ENCODE assay signal across 22 cellular contexts in genomic region chr5:146851133-146851532, GRCh38. TPM values are rescaled to one million over a fixed set of nuclear protein-coding genes. Genes with fewer than 3 reads are reported as not detected.
DNase-seq lines count a peak whose midpoint lies in the region; ATAC-seq, FAIRE-seq and TF ChIP-seq lines count a peak whose summit lies in the region.
"Had no signal": no experiment of that assay in that cellular context is flagged by ENCODE, and none has a peak within 500 bp of the region (broad histone marks: within the 10 kb centered on the region; RNA-seq: fewer than 3 reads in every experiment).

No MANE protein-coding gene starts in this region.

- in situ Hi-C loops in HepG2 (cut with HindIII; ENCODE audit: extremely low pct_ligation_motif_present, low pct_unique_long_range_greater_than_20kb), result no loop called here

- TF ChIP-seq RAD21 in HepG2 (CRISPR knock-in tag; IDR thresholded peaks at IDR 0.05), result no peak

- H3K4me1 ChIP-seq in HepG2 (ENCODE audit: insufficient read depth, low read length), result peaks cover 19% of the 10 kb centered on the region
- H3K4me1 ChIP-seq: BLaER1 had no signal

- ATAC-seq in HepG2, result no peak
- ATAC-seq: CD8-positive, alpha-beta T cell; GM23338 had no signal

- no peaks in the 10 kb centered on the region for H3K79me2 ChIP-seq in HepG2 (ENCODE audit: insufficient read depth, low read length)

- TF ChIP-seq EP300 in HepG2 (IDR thresholded peaks at IDR 0.05; ENCODE audit: low read depth in 2 of 2, low read length in 2 of 2) (no peak), HepG2 (CRISPR knock-in tag; IDR thresholded peaks at IDR 0.05; ENCODE audit: borderline replicate concordance) (no peak)

- TF ChIP-seq POLR2A in HepG2 (IDR thresholded peaks at IDR 0.05; ENCODE audit: insufficient read depth in 1 of 2, low read depth in 2 of 2, low read length in 2 of 2), result no peak

- H3K36me3 ChIP-seq in HepG2 (replicated peaks in 1 of 2; ENCODE audit: control insufficient read depth in 1 of 2, insufficient read depth in 2 of 2, low read length in 2 of 2), result no peaks in the 10 kb centered on the region
- H3K36me3 ChIP-seq: BLaER1 had no signal

- intact Hi-C loops in HepG2 (cut with micrococcal nuclease; ENCODE audit: unreplicated experiment), result no loop called here

- no peak overlapping the region for H3K27ac ChIP-seq in HepG2 (ENCODE audit: extremely low read length, insufficient read depth, low read length)
- H3K27ac ChIP-seq: BLaER1 had no signal

- CTCF ChIA-PET in HepG2 (lab: Yijun Ruan, JAX; ENCODE audit: low intra/inter-chr PET ratio, low total read pairs), result no interaction called here

- no peak overlapping the region for H3K4me3 ChIP-seq in HepG2 (replicated peaks in 1 of 3; ENCODE audit: insufficient read depth in 1 of 3, low read depth in 2 of 3, low read length in 3 of 3)
- H3K4me3 ChIP-seq: BLaER1, GM23338 had no signal

- no peaks in the 10 kb centered on the region for H3K9me3 ChIP-seq in HepG2 (ENCODE audit: low read length)
- H3K9me3 ChIP-seq: BLaER1 had no signal

- POLR2A ChIA-PET in HepG2 (lab: Yijun Ruan, JAX), result no interaction called here

- BruUV-seq in HepG2 (replicated peaks; lab: Mats Ljungman, UMichigan), result no TSS peak

- no peaks in the 10 kb centered on the region for H3K27me3 ChIP-seq in HepG2 (ENCODE audit: control insufficient read depth in 1 of 2, insufficient read depth in 2 of 2, low read length in 2 of 2)
- H3K27me3 ChIP-seq: BLaER1 had no signal

- no peak for FAIRE-seq in HepG2 (lab: Jason Lieb, UNC)
- FAIRE-seq: GM12892, GM18507, H54, HTR-8/SVneo had no signal

- H4K20me1 ChIP-seq in HepG2 (ENCODE audit: insufficient read depth, low read length), result no peaks in the 10 kb centered on the region
- H4K20me1 ChIP-seq: BLaER1 had no signal

- H2AFZ ChIP-seq in HepG2 (ENCODE audit: low read length), result no peak overlapping the region
- H2AFZ ChIP-seq: GM23338 had no signal

- no peak overlapping the region for H3K9ac ChIP-seq in HepG2 (ENCODE audit: insufficient read depth, low read depth, low read length)
- H3K9ac ChIP-seq: BLaER1 had no signal

- DNase-seq in DMS53 (lab: John Stamatoyannopoulos, UW), result peak; percentile 52
- DNase-seq in NCI-H2029 treated with DMSO at 0.1 percent for 48 hours (lab: John Stamatoyannopoulos, UW), result peak; percentile 81
- no peak for DNase-seq in HepG2 (ENCODE audit: low spot score)
- no peak for DNase-seq in NCI-H526 (lab: John Stamatoyannopoulos, UW)
- DNase-seq in activated CD4-positive, CD25-positive, alpha-beta regulatory T cell (lab: John Stamatoyannopoulos, UW), result no peak
- DNase-seq in NOMO-1 treated with DMSO at 0.1 percent for 48 hours (lab: John Stamatoyannopoulos, UW; ENCODE audit: unreplicated experiment), result no peak
- DNase-seq in effector CD4-positive, alpha-beta T cell, result no peak
- DNase-seq: Calu3; CD8-positive, alpha-beta T cell; DMS 273 treated with DMSO at 0.1 percent for 48 hours; DMS79; GDM1; HCEC 1CT; KBM-7 had no signal

- TF ChIP-seq CTCF in HepG2 (CRISPR knock-in tag; IDR thresholded peaks at IDR 0.05), result no peak

- no peak overlapping the region for H3K4me2 ChIP-seq in HepG2 (ENCODE audit: low read depth, low read length)
- H3K4me2 ChIP-seq: BLaER1 had no signal

TF ChIP-seq in HepG2, 621 proteins besides CTCF, POLR2A, EP300 and RAD21:
- 0 out of 2 replicates have a peak, but pooled peaks have one; percentile 21 for TF ChIP-seq CEBPB (IDR thresholded peaks at IDR 0.05; ENCODE audit: borderline replicate concordance, low read depth, low read length)
- no peak for TF ChIP-seq RBFOX2 (IDR thresholded peaks at IDR 0.05; ENCODE audit: low read depth, low read length)

RNA-seq across cellular contexts. Expression of gene PPP2R2B, which starts 27.4 kb away (rescaled TPM):
- not detected in 2 replicates for total RNA-seq in HepG2 (2016; rRNA removed; fragmentation: Illumina TruSeq; extraction: Trizol)
- not detected in 2 replicates for total RNA-seq in HepG2 (2016; cell fraction: cytosol; rRNA removed; fragmentation: Illumina TruSeq; extraction: Trizol; ENCODE audit: low read depth)
- total RNA-seq in HepG2 (2016; cell fraction: insoluble cytoplasmic fraction; rRNA removed; fragmentation: Illumina TruSeq; extraction: Trizol), result not detected in 2 replicates
- not detected in 2 replicates for total RNA-seq in HepG2 (2016; cell fraction: membrane; rRNA removed; fragmentation: Illumina TruSeq; extraction: Trizol)
- total RNA-seq in HepG2 (2016; cell fraction: nucleus; rRNA removed; fragmentation: Illumina TruSeq; extraction: Trizol), result not detected in 2 replicates
- polyA plus RNA-seq in HepG2 (2011; rRNA removed), result not detected in 2 replicates
- not detected in 2 replicates for polyA plus RNA-seq in HepG2 (2011; cell fraction: cytosol; rRNA removed)
- polyA plus RNA-seq in HepG2 (2011; cell fraction: nucleus; rRNA removed), result not detected in 2 replicates
- not detected in 2 replicates for polyA plus RNA-seq in HepG2 (2012)
- not detected in 2 replicates for polyA plus RNA-seq in HepG2 (2016; cell fraction: cytosol; fragmentation: Illumina TruSeq; extraction: Trizol; ENCODE audit: low read depth)
- polyA plus RNA-seq in HepG2 (2016; cell fraction: insoluble cytoplasmic fraction; fragmentation: Illumina TruSeq; extraction: Trizol; ENCODE audit: low read depth), result not detected in 2 replicates
- not detected in 2 replicates for polyA plus RNA-seq in HepG2 (2016; cell fraction: membrane; fragmentation: Illumina TruSeq; extraction: Trizol; ENCODE audit: low read depth)
- not detected in 2 replicates for polyA plus RNA-seq in HepG2 (2016; cell fraction: nucleus; fragmentation: Illumina TruSeq; extraction: Trizol; ENCODE audit: insufficient read depth, low read depth)
- polyA minus RNA-seq in HepG2 (2011; rRNA and poly(A)+ RNA removed; ENCODE audit: low replicate concordance), result not detected in 2 replicates
- polyA minus RNA-seq in HepG2 (2011; cell fraction: cytosol; rRNA and poly(A)+ RNA removed), result not detected in 2 replicates
- not detected in 2 replicates for polyA minus RNA-seq in HepG2 (2011; cell fraction: nucleus; rRNA and poly(A)+ RNA removed)
- total RNA-seq: A673, Calu3 had no signal
- polyA plus RNA-seq: AG04450 had no signal

Comparison
In these comparisons a context has a peak if more than half of its experiments do, and no peak if none do; other contexts are left out.
1. DNase-seq: peak in DMS53 (single experiment) and NCI-H2029 treated with DMSO at 0.1 percent for 48 hours (single experiment); none in HepG2 (single experiment), NCI-H526 (0 of 2), activated CD4-positive, CD25-positive, alpha-beta regulatory T cell (0 of 4), NOMO-1 treated with DMSO at 0.1 percent for 48 hours (single experiment) and effector CD4-positive, alpha-beta T cell (single experiment).